In the genomic region with DNA sequence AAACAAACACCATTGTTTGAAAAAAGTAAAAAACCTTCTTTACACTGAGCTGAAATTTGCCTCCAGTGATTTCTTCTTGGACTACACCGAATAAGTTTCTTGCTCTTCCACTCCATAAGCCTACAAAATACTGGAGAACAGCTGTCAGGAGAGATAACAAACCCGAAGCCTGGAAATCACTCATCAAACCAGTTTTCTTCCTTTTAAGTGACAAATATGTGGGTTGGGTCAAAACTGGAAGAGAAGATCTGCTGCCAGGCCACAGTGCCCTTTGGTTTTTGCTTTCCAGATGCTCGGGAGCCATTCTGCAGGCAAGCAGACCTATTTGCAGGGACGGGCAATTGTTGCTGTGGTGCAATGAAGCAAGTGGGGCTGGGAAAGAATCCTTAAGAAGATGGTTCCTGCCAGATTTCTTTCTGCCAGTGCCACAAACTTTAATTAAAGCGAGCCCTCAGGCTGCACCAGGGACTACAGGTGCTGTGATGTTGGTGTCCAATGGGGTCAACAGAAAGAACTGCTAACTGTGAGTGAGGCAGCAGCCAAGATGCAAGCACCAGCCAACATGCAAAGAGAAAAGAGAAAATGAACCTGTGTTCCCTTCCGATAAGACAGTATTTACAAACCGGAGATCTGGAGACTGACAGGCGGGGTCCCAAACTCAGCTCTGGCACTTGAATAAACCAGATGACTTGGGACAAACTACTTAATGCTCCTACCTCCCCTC, we compare ENCODE assay signal across 1 cellular context.
TF ChIP-seq lines count a peak whose summit lies in the region.

No MANE protein-coding gene starts in this region.

TF ChIP-seq in K562, 482 proteins besides CTCF, POLR2A, EP300 and RAD21 (continued from another document and continues in another):
- TF ChIP-seq CBFA2T2 (conservative IDR thresholded peaks at IDR 0.05) = peak; percentile 66
- TF ChIP-seq TEAD4 (IDR thresholded peaks at IDR 0.05; ENCODE audit: low read length) = peak; percentile 82
- no peak for TF ChIP-seq TEAD4 (CRISPR knock-in tag; IDR thresholded peaks at IDR 0.05; ENCODE audit: borderline replicate concordance)
- TF ChIP-seq ZNF354B (CRISPR knock-in tag; IDR thresholded peaks at IDR 0.05) = no peak
- TF ChIP-seq SMARCA4 (IDR thresholded peaks at IDR 0.05) = peak; percentile 76
- peak; percentile 80 for TF ChIP-seq CBFA2T3 (IDR thresholded peaks at IDR 0.05)
- no peak for TF ChIP-seq MLX (CRISPR knock-in tag; conservative IDR thresholded peaks at IDR 0.05)
- TF ChIP-seq SAP30 (IDR thresholded peaks at IDR 0.05; ENCODE audit: borderline replicate concordance, insufficient read depth, low read depth, low read length, poor library complexity, severe bottlenecking) = no peak
- TF ChIP-seq HMGN3 (IDR thresholded peaks at IDR 0.05; ENCODE audit: borderline replicate concordance, extremely low read depth, insufficient read length, low read depth, low read length) = no peak
- TF ChIP-seq RBBP5 (IDR thresholded peaks at IDR 0.05; ENCODE audit: borderline replicate concordance, insufficient read depth, low read length, poor library complexity, severe bottlenecking) = peak; percentile 43
- no peak for TF ChIP-seq TFAM (CRISPR knock-in tag; conservative IDR thresholded peaks at IDR 0.05)
- no peak for TF ChIP-seq ZNF12 (CRISPR knock-in tag; IDR thresholded peaks at IDR 0.05)
- no peak for TF ChIP-seq OTX1 (CRISPR knock-in tag; IDR thresholded peaks at IDR 0.05)
- TF ChIP-seq CBX2 (IDR thresholded peaks at IDR 0.05; ENCODE audit: insufficient read depth, low read length, poor library complexity, severe bottlenecking) = no peak
- TF ChIP-seq ADNP (tag; IDR thresholded peaks at IDR 0.05) = no peak
- no peak for TF ChIP-seq ZNF668 (CRISPR knock-in tag; IDR thresholded peaks at IDR 0.05)
- TF ChIP-seq NR2C1 (IDR thresholded peaks at IDR 0.05) = no peak
- 0 out of 2 replicates have a peak, but pooled peaks have one; percentile 9 for TF ChIP-seq NR2C1 (tag; IDR thresholded peaks at IDR 0.05)
- 0 out of 4 replicates have a peak, but pooled peaks of 1 of the 2 experiments have one; percentile 11 for TF ChIP-seq TEAD1 (CRISPR knock-in tag; IDR thresholded peaks at IDR 0.05)
- no peak for TF ChIP-seq RBM39 (optimal IDR thresholded peaks at IDR 0.05; ENCODE audit: low read depth, low read length)
- no peak for TF ChIP-seq PRMT5 (CRISPR knock-in tag; IDR thresholded peaks at IDR 0.05)
- peak; percentile 38; the same call in 1 of the 2 replicates for TF ChIP-seq FOXM1 (IDR thresholded peaks at IDR 0.05; ENCODE audit: low read depth)
- no peak for TF ChIP-seq FOXM1 (CRISPR knock-in tag; IDR thresholded peaks at IDR 0.05; ENCODE audit: low read depth)
- TF ChIP-seq DACH1 (IDR thresholded peaks at IDR 0.05; ENCODE audit: partially characterized antibody) = peak; percentile 15
- no peak for TF ChIP-seq CREM (IDR thresholded peaks at IDR 0.05; ENCODE audit: low read depth)
- TF ChIP-seq RERE (CRISPR knock-in tag; IDR thresholded peaks at IDR 0.05; ENCODE audit: borderline replicate concordance) = no peak
- TF ChIP-seq PHF20 (IDR thresholded peaks at IDR 0.05; ENCODE audit: partially characterized antibody) = no peak
- no peak for TF ChIP-seq TOE1 (IDR thresholded peaks at IDR 0.05; ENCODE audit: borderline replicate concordance)
- TF ChIP-seq TOE1 (CRISPR knock-in tag; IDR thresholded peaks at IDR 0.05; ENCODE audit: borderline replicate concordance, low read depth) = no peak
- TF ChIP-seq, protein P1, sequence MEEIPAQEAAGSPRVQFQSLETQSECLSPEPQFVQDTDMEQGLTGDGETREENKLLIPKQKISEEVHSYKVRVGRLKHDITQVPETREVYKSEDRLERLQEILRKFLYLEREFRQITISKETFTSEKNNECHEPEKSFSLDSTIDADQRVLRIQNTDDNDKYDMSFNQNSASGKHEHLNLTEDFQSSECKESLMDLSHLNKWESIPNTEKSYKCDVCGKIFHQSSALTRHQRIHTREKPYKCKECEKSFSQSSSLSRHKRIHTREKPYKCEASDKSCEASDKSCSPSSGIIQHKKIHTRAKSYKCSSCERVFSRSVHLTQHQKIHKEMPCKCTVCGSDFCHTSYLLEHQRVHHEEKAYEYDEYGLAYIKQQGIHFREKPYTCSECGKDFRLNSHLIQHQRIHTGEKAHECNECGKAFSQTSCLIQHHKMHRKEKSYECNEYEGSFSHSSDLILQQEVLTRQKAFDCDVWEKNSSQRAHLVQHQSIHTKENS (CRISPR knock-in tag; IDR thresholded peaks at IDR 0.05) = no peak
- TF ChIP-seq POLR2H (tag; IDR thresholded peaks at IDR 0.05; ENCODE audit: low read depth) = no peak
- peak; percentile 41; the same call in 1 of the 2 replicates for TF ChIP-seq PML (IDR thresholded peaks at IDR 0.05; ENCODE audit: low read length)
- TF ChIP-seq LEF1 (IDR thresholded peaks at IDR 0.05) = peak; percentile 68; the same call in 1 of the 2 replicates
- no peak for TF ChIP-seq ZNF717 (CRISPR knock-in tag; IDR thresholded peaks at IDR 0.05)
- TF ChIP-seq, protein P2, sequence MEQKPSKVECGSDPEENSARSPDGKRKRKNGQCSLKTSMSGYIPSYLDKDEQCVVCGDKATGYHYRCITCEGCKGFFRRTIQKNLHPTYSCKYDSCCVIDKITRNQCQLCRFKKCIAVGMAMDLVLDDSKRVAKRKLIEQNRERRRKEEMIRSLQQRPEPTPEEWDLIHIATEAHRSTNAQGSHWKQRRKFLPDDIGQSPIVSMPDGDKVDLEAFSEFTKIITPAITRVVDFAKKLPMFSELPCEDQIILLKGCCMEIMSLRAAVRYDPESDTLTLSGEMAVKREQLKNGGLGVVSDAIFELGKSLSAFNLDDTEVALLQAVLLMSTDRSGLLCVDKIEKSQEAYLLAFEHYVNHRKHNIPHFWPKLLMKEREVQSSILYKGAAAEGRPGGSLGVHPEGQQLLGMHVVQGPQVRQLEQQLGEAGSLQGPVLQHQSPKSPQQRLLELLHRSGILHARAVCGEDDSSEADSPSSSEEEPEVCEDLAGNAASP (IDR thresholded peaks at IDR 0.05) = no peak
- peak; percentile 83 for TF ChIP-seq DPF2 (IDR thresholded peaks at IDR 0.05)
- no peak for TF ChIP-seq ZNF518B (CRISPR knock-in tag; IDR thresholded peaks at IDR 0.05)
- TF ChIP-seq, protein P3, sequence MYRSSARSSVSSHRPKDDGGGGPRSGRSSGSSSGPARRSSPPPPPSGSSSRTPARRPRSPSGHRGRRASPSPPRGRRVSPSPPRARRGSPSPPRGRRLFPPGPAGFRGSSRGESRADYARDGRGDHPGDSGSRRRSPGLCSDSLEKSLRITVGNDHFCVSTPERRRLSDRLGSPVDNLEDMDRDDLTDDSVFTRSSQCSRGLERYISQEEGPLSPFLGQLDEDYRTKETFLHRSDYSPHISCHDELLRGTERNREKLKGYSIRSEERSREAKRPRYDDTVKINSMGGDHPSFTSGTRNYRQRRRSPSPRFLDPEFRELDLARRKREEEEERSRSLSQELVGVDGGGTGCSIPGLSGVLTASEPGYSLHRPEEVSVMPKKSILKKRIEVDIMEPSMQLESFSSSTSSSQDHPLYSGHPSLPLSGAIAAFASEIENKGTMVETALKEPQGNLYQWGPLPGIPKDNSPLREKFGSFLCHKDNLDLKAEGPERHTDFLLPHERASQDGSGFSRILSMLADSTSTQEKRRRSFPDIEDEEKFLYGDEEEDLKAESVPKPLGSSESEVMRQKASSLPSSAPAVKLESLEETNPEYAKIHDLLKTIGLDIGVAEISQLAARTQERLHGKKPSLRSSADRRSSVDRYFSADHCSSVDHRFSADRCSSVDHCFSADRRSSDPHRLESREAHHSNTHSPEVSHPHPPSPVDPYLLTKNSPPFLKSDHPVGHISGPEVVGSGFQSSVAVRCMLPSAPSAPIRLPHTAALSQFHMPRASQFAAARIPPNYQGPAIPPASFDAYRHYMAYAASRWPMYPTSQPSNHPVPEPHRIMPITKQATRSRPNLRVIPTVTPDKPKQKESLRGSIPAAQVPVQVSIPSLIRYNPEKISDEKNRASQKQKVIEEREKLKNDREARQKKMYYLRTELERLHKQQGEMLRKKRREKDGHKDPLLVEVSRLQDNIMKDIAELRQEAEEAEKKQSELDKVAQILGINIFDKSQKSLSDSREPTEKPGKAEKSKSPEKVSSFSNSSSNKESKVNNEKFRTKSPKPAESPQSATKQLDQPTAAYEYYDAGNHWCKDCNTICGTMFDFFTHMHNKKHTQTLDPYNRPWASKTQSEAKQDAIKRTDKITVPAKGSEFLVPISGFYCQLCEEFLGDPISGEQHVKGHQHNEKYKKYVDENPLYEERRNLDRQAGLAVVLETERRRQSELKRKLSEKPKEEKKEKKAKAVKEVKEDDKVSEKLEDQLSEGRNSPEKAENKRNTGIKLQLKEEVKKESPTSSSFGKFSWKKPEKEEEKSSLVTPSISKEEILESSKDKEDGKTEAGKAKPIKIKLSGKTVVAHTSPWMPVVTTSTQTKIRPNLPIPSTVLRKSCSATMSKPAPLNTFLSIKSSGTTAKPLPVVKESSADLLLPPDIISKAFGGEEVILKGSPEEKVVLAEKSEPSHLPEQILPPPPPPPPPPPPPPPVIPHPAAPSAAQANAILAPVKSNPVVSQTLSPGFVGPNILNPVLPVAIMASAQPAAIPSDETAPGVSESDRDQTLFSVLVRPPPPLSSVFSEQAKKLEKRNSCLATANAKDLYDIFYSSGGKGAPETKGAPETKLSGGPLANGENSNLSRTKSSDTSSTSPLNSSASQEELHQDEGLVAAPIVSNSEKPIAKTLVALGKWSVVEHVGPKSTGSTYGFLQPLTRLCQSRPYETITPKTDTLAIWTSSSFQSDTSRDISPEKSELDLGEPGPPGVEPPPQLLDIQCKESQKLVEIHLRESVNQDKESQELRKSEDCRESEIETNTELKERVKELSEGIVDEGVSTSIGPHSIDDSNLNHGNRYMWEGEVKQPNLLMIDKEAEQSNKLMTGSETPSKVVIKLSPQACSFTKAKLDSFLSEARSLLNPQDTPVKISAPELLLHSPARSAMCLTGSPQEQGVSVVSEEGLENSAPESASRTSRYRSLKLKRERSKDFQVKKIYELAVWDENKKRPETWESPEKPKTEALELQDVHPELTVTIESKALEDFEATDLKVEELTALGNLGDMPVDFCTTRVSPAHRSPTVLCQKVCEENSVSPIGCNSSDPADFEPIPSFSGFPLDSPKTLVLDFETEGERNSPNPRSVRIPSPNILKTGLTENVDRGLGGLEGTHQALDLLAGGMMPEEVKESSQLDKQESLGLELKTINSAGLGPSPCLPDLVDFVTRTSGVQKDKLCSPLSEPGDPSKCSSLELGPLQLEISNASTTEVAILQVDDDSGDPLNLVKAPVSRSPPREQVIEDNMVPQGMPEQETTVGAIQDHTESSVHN (IDR thresholded peaks at IDR 0.05; ENCODE audit: borderline replicate concordance in 1 of 2, low read depth in 1 of 2) = no peak
- TF ChIP-seq ETV6 (IDR thresholded peaks at IDR 0.05; ENCODE audit: borderline replicate concordance in 1 of 2, low read depth in 2 of 2, low read length in 1 of 2) = no peak
- TF ChIP-seq ETV6 (CRISPR knock-in tag; IDR thresholded peaks at IDR 0.05; ENCODE audit: borderline replicate concordance) = no peak
